In the genomic region with DNA sequence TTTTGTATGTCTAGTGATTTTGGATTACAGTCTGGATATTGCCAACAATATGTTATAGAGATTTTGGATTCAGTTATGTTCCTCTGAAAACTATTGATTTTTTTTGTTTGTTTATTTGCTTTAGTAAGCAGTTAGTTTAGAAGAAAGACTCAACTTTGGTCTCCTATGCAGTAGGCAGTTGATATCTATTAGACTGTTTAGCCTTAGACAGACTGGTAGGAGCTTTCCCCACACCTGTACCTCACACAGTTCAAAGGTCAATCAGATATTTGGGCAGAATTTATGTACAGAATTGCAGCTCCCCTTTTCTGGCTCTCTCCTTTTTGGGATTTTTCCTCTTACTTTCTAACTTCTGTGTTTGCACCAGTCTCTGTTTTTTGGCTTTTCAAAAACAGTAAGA, we compare ENCODE assay signal across 8 cellular contexts.
"Had no signal": no experiment of that assay in that cellular context is flagged by ENCODE, and none has a peak within 500 bp of the region (broad histone marks: within the 10 kb centered on the region; RNA-seq: fewer than 3 reads in every experiment).

No MANE protein-coding gene starts in this region.

- H3K4me3 ChIP-seq: GM12878 had no signal

- ATAC-seq: GM12878 had no signal

- DNase-seq: GDM1, GF-D8 had no signal

- FAIRE-seq: G401.6, GM12878, GM12891, GM12892, GM18507, GM19239 had no signal
